Comparison of ENCODE assay signal across 6 cellular contexts in genomic region chr17:8161289-8162231, GRCh38. TPM values are rescaled to one million over a fixed set of nuclear protein-coding genes. Genes with fewer than 3 reads are reported as not detected.
DNase-seq lines count a peak whose midpoint lies in the region; ATAC-seq and TF ChIP-seq lines count a peak whose summit lies in the region.

No MANE protein-coding gene starts in this region.

- H3K9me3 ChIP-seq in adrenal gland (replicated peaks in 1 of 3) (no peaks in the 10 kb centered on the region), muscle layer of colon (ENCODE audit: low read length) (no peaks in the 10 kb centered on the region)

- no peak for TF ChIP-seq CTCF in adrenal gland (IDR thresholded peaks at IDR 0.05)

- peak overlapping the region; percentile 95 for H3K9ac ChIP-seq in muscle layer of colon (ENCODE audit: low read length)

- DNase-seq in adrenal gland (peak in 4 of 7 donors; percentile 26 to 46 (median 42)), SHP77 (lab: John Stamatoyannopoulos, UW) (no peak)

- peak overlapping the region; percentile 97 to 100 (median 99) for H3K27ac ChIP-seq in adrenal gland
- peak overlapping the region; percentile 93 for H3K27ac ChIP-seq in muscle layer of colon (ENCODE audit: low read depth, low read length)

- H3K36me3 ChIP-seq in adrenal gland (replicated peaks in 1 of 2) = peaks cover 0 to 20% of the 10 kb centered on the region in 2 donors
- H3K36me3 ChIP-seq in muscle layer of colon (ENCODE audit: insufficient read depth, low read length) = peaks cover 24% of the 10 kb centered on the region

- ATAC-seq in HG02623 (IDR thresholded peaks at IDR 0.05; ENCODE audit: unreplicated experiment) (no peak), GM18870 (IDR thresholded peaks at IDR 0.05; ENCODE audit: unreplicated experiment) (no peak)

- no peak for TF ChIP-seq POLR2A in adrenal gland (IDR thresholded peaks at IDR 0.05)

- H3K27me3 ChIP-seq in adrenal gland = no peaks in the 10 kb centered on the region
- H3K27me3 ChIP-seq in muscle layer of colon (ENCODE audit: control insufficient read depth in 1 of 2, insufficient read depth in 2 of 2, low read length in 2 of 2) = no peaks in the 10 kb centered on the region

- H3K4me1 ChIP-seq in adrenal gland (replicated peaks in 1 of 2) (peaks cover 36 to 48% of the 10 kb centered on the region in 2 donors), muscle layer of colon (ENCODE audit: insufficient read depth, low read length) (peaks cover 50% of the 10 kb centered on the region)

- WGBS in adrenal gland, 4 donors = 45 to 70% (median 48%) methylated on average over 7 to 19 of the region's 19 CpGs

- H3K4me3 ChIP-seq in GM08714 (ENCODE audit: low read length) = peak overlapping the region; percentile 95
- H3K4me3 ChIP-seq in adrenal gland = peak overlapping the region; percentile 88 to 100 (median 98)
- peak overlapping the region; percentile 82 to 99 for H3K4me3 ChIP-seq in muscle layer of colon (ENCODE audit: low read depth in 1 of 2, low read length in 2 of 2)

- intact Hi-C loops in adrenal gland (cut with DNase I) = no loop called here

RNA-seq across cellular contexts. Expression of gene VAMP2, which starts 1.2 kb away (rescaled TPM):
- total RNA-seq in adrenal gland = 100 to 1,000 TPM in 2 of 8 donors, 10 to 100 TPM in 6; 18.8 to 139 (median 61.5) TPM
- polyA plus RNA-seq in adrenal gland = 100 to 1,000 TPM in 1 of 3 donors, 10 to 100 TPM in 2; 65.8 to 206 (median 81.2) TPM

RNA-seq across cellular contexts. Expression of gene PER1, which starts 9.4 kb away (rescaled TPM):
- total RNA-seq in adrenal gland = 100 to 1,000 TPM in 5 of 8 donors, 10 to 100 TPM in 3; 40.1 to 295 (median 108) TPM
- polyA plus RNA-seq in adrenal gland = 100 to 1,000 TPM in 2 of 3 donors, 10 to 100 TPM in 1; 12.4 to 360 (median 161) TPM

RNA-seq across cellular contexts. Expression of gene TMEM107, which starts 14.6 kb away (rescaled TPM):
- total RNA-seq in adrenal gland = 10 to 100 TPM in 7 of 8 donors, 1 to 10 TPM in 1; 6.2 to 31.9 (median 20.1) TPM
- polyA plus RNA-seq in adrenal gland = 10 to 100 TPM in 2 of 3 donors, 1 to 10 TPM in 1; 8.3 to 14.0 (median 11.9) TPM

RNA-seq across cellular contexts. Expression of gene BORCS6, which starts 28.4 kb away (rescaled TPM):
- total RNA-seq in adrenal gland = 10 to 100 TPM; 10.5 to 29.7 (median 15.2) TPM
- 1 to 10 TPM; 3.3 to 5.3 (median 5.0) TPM for polyA plus RNA-seq in adrenal gland

RNA-seq across cellular contexts. Expression of gene HES7, which starts 37.7 kb away (rescaled TPM):
- under 1 TPM in 2 of 8 donors, not detected in 6; 0.29 to 0.34 TPM for total RNA-seq in adrenal gland
- 1 to 10 TPM in 1 of 3 donors, under 1 TPM in 1, not detected in 1; 0.32 to 1.0 TPM for polyA plus RNA-seq in adrenal gland

Comparison
In these comparisons a context has a peak if more than half of its experiments do, and no peak if none do; other contexts are left out.
1. DNase-seq: peak in adrenal gland (4 of 7); none in SHP77 (0 of 2).
2. Peak in every context shown above with its lines, with median percentiles within 50 percentile points of each other: H3K4me3 ChIP-seq.